9 cellular contexts compared by ENCODE assay signal in genomic region chr10:102504976-102505300, GRCh38. TPM values are rescaled to one million over a fixed set of nuclear protein-coding genes. Genes with fewer than 3 reads are reported as not detected.
A peak's percentile ranks its signal among the peaks of the same experiment; 100 is the strongest.
DNase-seq lines count a peak whose midpoint lies in the region; ATAC-seq and TF ChIP-seq lines count a peak whose summit lies in the region.
"Had no signal": no experiment of that assay in that cellular context is flagged by ENCODE, and none has a peak within 500 bp of the region (broad histone marks: within the 10 kb centered on the region; RNA-seq: fewer than 3 reads in every experiment).

No MANE protein-coding gene starts in this region.

- H3K27me3 ChIP-seq in upper lobe of right lung: no peaks in the 10 kb centered on the region

- intact Hi-C loops in activated naive CD4-positive, alpha-beta T cell treated with anti-CD3 and anti-CD28 coated beads for 36 hours (cut with micrococcal nuclease): no loop called here
- intact Hi-C loops in MCF 10A (cut with micrococcal nuclease) (no loop called here), upper lobe of right lung (cut with DNase I) (no loop called here)

- no peaks in the 10 kb centered on the region for H3K9me3 ChIP-seq in upper lobe of right lung

- no peak for DNase-seq in activated naive CD4-positive, alpha-beta T cell treated with anti-CD3 and anti-CD28 coated beads for 36 hours
- no peak for DNase-seq in activated naive CD4-positive, alpha-beta T cell (lab: John Stamatoyannopoulos, UW)
- DNase-seq in MCF 10A (ENCODE audit: unreplicated experiment) (no peak), mesenteric fat pad (ENCODE audit: low spot score) (peak; percentile 35), upper lobe of right lung (peak; percentile 38), HPDE6-E6E7 (ENCODE audit: extremely low spot score) (no peak), omental fat pad (ENCODE audit: low spot score) (no peak), AG08396 (ENCODE audit: low spot score) (no peak)
- DNase-seq: DMS 273 treated with DMSO at 0.1 percent for 48 hours had no signal

- peak overlapping the region; percentile 94 for H3K4me3 Mint-ChIP-seq in activated naive CD4-positive, alpha-beta T cell treated with anti-CD3 and anti-CD28 coated beads for 36 hours
- no peak overlapping the region for H3K4me3 Mint-ChIP-seq in MCF 10A (ENCODE audit: unreplicated experiment)

- H3K9me3 Mint-ChIP-seq in activated naive CD4-positive, alpha-beta T cell treated with anti-CD3 and anti-CD28 coated beads for 36 hours: no peaks in the 10 kb centered on the region
- no peaks in the 10 kb centered on the region for H3K9me3 Mint-ChIP-seq in MCF 10A (ENCODE audit: unreplicated experiment)

- peak overlapping the region; percentile 77 for H3K27ac ChIP-seq in upper lobe of right lung

- H3K4me1 Mint-ChIP-seq in activated naive CD4-positive, alpha-beta T cell treated with anti-CD3 and anti-CD28 coated beads for 36 hours (ENCODE audit: low read depth): peaks cover 12% of the 10 kb centered on the region
- H3K4me1 Mint-ChIP-seq in MCF 10A (ENCODE audit: insufficient read depth, unreplicated experiment): peaks cover 7% of the 10 kb centered on the region

- no peaks in the 10 kb centered on the region for H3K27me3 Mint-ChIP-seq in activated naive CD4-positive, alpha-beta T cell treated with anti-CD3 and anti-CD28 coated beads for 36 hours (ENCODE audit: low read depth)
- H3K27me3 Mint-ChIP-seq in MCF 10A (ENCODE audit: insufficient read depth, unreplicated experiment): no peaks in the 10 kb centered on the region

- H3K36me3 ChIP-seq in upper lobe of right lung: peaks cover 9% of the 10 kb centered on the region

- POLR2A ChIA-PET in MCF 10A (lab: Yijun Ruan, JAX): interaction anchor here (0.7 to 4.9 kb wide), 10 partner anchors 13 to 209 kb away, joined by 3 to 51 read pairs (median 18); partner anchors contain the start of genes ARL3, C10orf95, SFXN2 and TRIM8

- no peak for ATAC-seq in upper lobe of right lung
- ATAC-seq in omental fat pad (ENCODE audit: low FRiP score): no peak

- peaks cover 51% of the 10 kb centered on the region for H3K4me1 ChIP-seq in upper lobe of right lung

- H3K4me3 ChIP-seq in upper lobe of right lung: peak overlapping the region; percentile 78

- CTCF ChIA-PET in activated naive CD4-positive, alpha-beta T cell treated with anti-CD3 and anti-CD28 coated beads for 36 hours (lab: Charles Lee): interaction anchor here (0.9 to 4.0 kb wide), 14 partner anchors 10 to 277 kb away, joined by 3 to 86 read pairs (median 3); no protein-coding TSS in a partner anchor
- CTCF ChIA-PET in MCF 10A (lab: Yijun Ruan, JAX): interaction anchor here (0.5 to 8.1 kb wide), 12 partner anchors 13 to 397 kb away, joined by 3 to 69 read pairs (median 4); partner anchors contain the start of gene C10orf95

- no peaks in the 10 kb centered on the region for H3K36me3 Mint-ChIP-seq in activated naive CD4-positive, alpha-beta T cell treated with anti-CD3 and anti-CD28 coated beads for 36 hours (ENCODE audit: low read depth)
- H3K36me3 Mint-ChIP-seq in MCF 10A (ENCODE audit: insufficient read depth, unreplicated experiment): peaks cover 1% of the 10 kb centered on the region

- H3K27ac Mint-ChIP-seq in activated naive CD4-positive, alpha-beta T cell treated with anti-CD3 and anti-CD28 coated beads for 36 hours: peak overlapping the region; percentile 54
- peak overlapping the region; percentile 65 for H3K27ac Mint-ChIP-seq in MCF 10A (ENCODE audit: low read depth, unreplicated experiment)

- TF ChIP-seq CTCF in MCF 10A (IDR thresholded peaks at IDR 0.05; ENCODE audit: unreplicated experiment) (no peak), upper lobe of right lung (IDR thresholded peaks at IDR 0.05) (no peak), omental fat pad (IDR thresholded peaks at IDR 0.05) (no peak)

- BruUV-seq in MCF 10A (replicated peaks; lab: Mats Ljungman, UMichigan): no TSS peak

RNA-seq across cellular contexts. Expression of gene SUFU, which starts 1.2 kb away (rescaled TPM):
- 1 to 10 TPM; 6.6 to 7.1 TPM for total RNA-seq in activated naive CD4-positive, alpha-beta T cell treated with anti-CD3 and anti-CD28 coated beads for 36 hours
- total RNA-seq in MCF 10A (2022): 6.3 TPM in 2 replicates
- 11.6 TPM for total RNA-seq in mesenteric fat pad
- 13.5 TPM for total RNA-seq in upper lobe of right lung
- 10 to 100 TPM in 1 of 4 donors, 1 to 10 TPM in 3; 3.7 to 10.1 (median 7.1) TPM for total RNA-seq in omental fat pad

RNA-seq across cellular contexts. Expression of gene ACTR1A, which starts 2.4 kb away (rescaled TPM):
- 10 to 100 TPM; 59.6 to 60.8 TPM for total RNA-seq in activated naive CD4-positive, alpha-beta T cell treated with anti-CD3 and anti-CD28 coated beads for 36 hours
- total RNA-seq in MCF 10A (2022) (60.1 and 75.3 TPM in 2 replicates), mesenteric fat pad (111 TPM), upper lobe of right lung (92.5 TPM), omental fat pad (100 to 1,000 TPM in 3 of 4 donors, 10 to 100 TPM in 1; 81.8 to 117 (median 113) TPM)

RNA-seq across cellular contexts. Expression of gene C10orf95, which starts 53.6 kb away (rescaled TPM):
- total RNA-seq in activated naive CD4-positive, alpha-beta T cell treated with anti-CD3 and anti-CD28 coated beads for 36 hours: under 1 TPM; 0.14 to 0.15 TPM
- total RNA-seq in MCF 10A (2022) (0.49 and 0.63 TPM in 2 replicates), mesenteric fat pad (0.22 TPM), upper lobe of right lung (3.1 TPM), omental fat pad (under 1 TPM in 1 of 4 donors, not detected in 3; 0.84 TPM)

Comparison
In these comparisons a context has a peak if more than half of its experiments do, and no peak if none do; other contexts are left out.
1. DNase-seq: peak in mesenteric fat pad (single experiment) and upper lobe of right lung (single experiment); none in activated naive CD4-positive, alpha-beta T cell treated with anti-CD3 and anti-CD28 coated beads for 36 hours (single experiment), activated naive CD4-positive, alpha-beta T cell (0 of 4), MCF 10A (single experiment), HPDE6-E6E7 (single experiment), omental fat pad (single experiment) and AG08396 (single experiment).